ENCODE assay signal across 15 cellular contexts in the genomic region with DNA sequence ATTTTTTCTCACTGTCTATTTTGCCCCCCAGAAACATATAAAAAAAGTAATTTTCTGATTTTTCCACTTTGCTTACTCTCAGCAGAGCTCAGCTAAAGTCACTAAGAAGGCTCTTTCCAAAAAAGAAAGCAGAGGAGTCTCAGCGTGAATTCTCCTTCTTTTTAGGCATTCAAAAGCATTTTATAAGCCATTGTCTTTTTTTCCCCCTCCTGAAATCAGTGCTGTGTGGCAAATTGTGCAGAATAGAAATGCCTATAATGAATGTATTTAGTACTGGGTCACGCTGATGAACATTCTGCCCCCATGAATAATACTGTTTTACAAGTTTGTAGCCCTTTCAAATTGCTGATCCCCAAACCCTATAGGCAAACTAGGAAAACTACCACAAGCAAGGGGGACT. TPM values are rescaled to one million over a fixed set of nuclear protein-coding genes. Genes with fewer than 3 reads are reported as not detected.
A peak's percentile ranks its signal among the peaks of the same experiment; 100 is the strongest.
DNase-seq lines count a peak whose midpoint lies in the region; TF ChIP-seq lines count a peak whose summit lies in the region.
"Had no signal": no experiment of that assay in that cellular context is flagged by ENCODE, and none has a peak within 500 bp of the region (broad histone marks: within the 10 kb centered on the region; RNA-seq: fewer than 3 reads in every experiment).

No MANE protein-coding gene starts in this region.

- H3K27ac Mint-ChIP-seq in HFFc6, result peak overlapping the region; percentile 76
- H3K27ac Mint-ChIP-seq: stimulated activated naive CD8-positive, alpha-beta T cell treated with anti-CD3 and anti-CD28 coated beads, Interleukin-15, Interleukin-2, amounts not matched to agents 100 ng/mL and 50 ng/mL, for 24 hours had no signal

- no peak overlapping the region for H3K4me3 Mint-ChIP-seq in HFFc6
- H3K4me3 Mint-ChIP-seq: stimulated activated naive CD8-positive, alpha-beta T cell treated with anti-CD3 and anti-CD28 coated beads, Interleukin-15, Interleukin-2, amounts not matched to agents 100 ng/mL and 50 ng/mL, for 24 hours had no signal

- TF ChIP-seq CTCF in HFFc6 (IDR thresholded peaks at IDR 0.05), result 0 out of 2 replicates have a peak, but pooled peaks have one; percentile 11
- no peak for TF ChIP-seq CTCF in choroid plexus epithelial cell (conservative IDR thresholded peaks at IDR 0.05; ENCODE audit: low read depth, low read length)
- no peak for TF ChIP-seq CTCF in testis (IDR thresholded peaks at IDR 0.05)
- no peak for TF ChIP-seq CTCF in brain microvascular endothelial cell (IDR thresholded peaks at IDR 0.05; ENCODE audit: low read depth, low read length, missing control alignments)

- H3K9me3 Mint-ChIP-seq in HFFc6, result no peaks in the 10 kb centered on the region
- H3K9me3 Mint-ChIP-seq: stimulated activated naive CD8-positive, alpha-beta T cell treated with anti-CD3 and anti-CD28 coated beads, Interleukin-15, Interleukin-2, amounts not matched to agents 100 ng/mL and 50 ng/mL, for 24 hours had no signal

- peaks cover 28% of the 10 kb centered on the region for H3K4me1 Mint-ChIP-seq in HFFc6 (ENCODE audit: low read depth)

- no peaks in the 10 kb centered on the region for H3K36me3 ChIP-seq in mucosa of rectum (ENCODE audit: control insufficient read depth in 2 of 2, insufficient read depth in 2 of 2, low read length in 2 of 2)
- H3K36me3 ChIP-seq in testis (ENCODE audit: low read depth, missing control alignments), result no peaks in the 10 kb centered on the region
- H3K36me3 ChIP-seq in brain microvascular endothelial cell (replicated peaks), result no peaks in the 10 kb centered on the region

- H3K27me3 Mint-ChIP-seq in HFFc6 (ENCODE audit: insufficient read depth), result no peaks in the 10 kb centered on the region
- H3K27me3 Mint-ChIP-seq: stimulated activated naive CD8-positive, alpha-beta T cell treated with anti-CD3 and anti-CD28 coated beads, Interleukin-15, Interleukin-2, amounts not matched to agents 100 ng/mL and 50 ng/mL, for 24 hours had no signal

- in situ Hi-C loops in brain microvascular endothelial cell (cut with HindIII; ENCODE audit: low pct_ligation_motif_present, low sequenced_read_pairs), result no loop called here

- H3K36me3 Mint-ChIP-seq in HFFc6 (ENCODE audit: low read depth), result no peaks in the 10 kb centered on the region; the same call in none of the 2 replicates

- H3K27me3 ChIP-seq in mucosa of rectum (ENCODE audit: control insufficient read depth in 2 of 2, insufficient read depth in 2 of 2, low read length in 2 of 2), result no peaks in the 10 kb centered on the region
- H3K27me3 ChIP-seq in testis, result no peaks in the 10 kb centered on the region
- H3K27me3 ChIP-seq in brain microvascular endothelial cell (replicated peaks), result no peaks in the 10 kb centered on the region
- H3K27me3 ChIP-seq: SJSA1 had no signal

- no peak overlapping the region for H3K9ac ChIP-seq in mucosa of rectum (ENCODE audit: low read depth in 1 of 2, low read length in 2 of 2)

- peak overlapping the region; percentile 38 to 44 for H3K27ac ChIP-seq in mucosa of rectum (ENCODE audit: low read depth in 2 of 2, low read length in 2 of 2)
- H3K27ac ChIP-seq in testis, result peak overlapping the region; percentile 74 to 89
- H3K27ac ChIP-seq in brain microvascular endothelial cell, result no peak overlapping the region

- TF ChIP-seq POLR2A in testis (IDR thresholded peaks at IDR 0.05), result no peak

- 50 to 57% methylated on average over 2 of the region's 2 CpGs for WGBS in testis, 2 donors

- DNase-seq in HFFc6, result no peak
- DNase-seq in choroid plexus epithelial cell (ENCODE audit: low read depth), result no peak
- no peak for DNase-seq in testis
- no peak for DNase-seq in SIG-M5 (lab: John Stamatoyannopoulos, UW)
- DNase-seq in GM03348 (ENCODE audit: low spot score), result no peak
- no peak for DNase-seq in brain microvascular endothelial cell
- no peak for DNase-seq in NCI-H187 treated with DMSO at 0.1 percent for 48 hours (lab: John Stamatoyannopoulos, UW)
- DNase-seq: activated CD8-positive, alpha-beta memory T cell treated with anti-CD3 and anti-CD28 coated beads, Interleukin-2, amount 50 U/mL, for 48 hours; COR-L47; dermis blood vessel endothelial cell; NCI-H2029 had no signal

- H3K4me3 ChIP-seq in choroid plexus epithelial cell (ENCODE audit: low read depth, low read length) (peak overlapping the region; percentile 18), mucosa of rectum (ENCODE audit: low read length in 2 of 2) (peak overlapping the region in 1 of 2 donors; percentile 32), testis (no peak overlapping the region), brain microvascular endothelial cell (ENCODE audit: low read depth, low read length) (no peak overlapping the region)
- H3K4me3 ChIP-seq: lung had no signal

- H3K9me3 ChIP-seq in mucosa of rectum (ENCODE audit: control insufficient read depth in 2 of 2, low read length in 2 of 2) (no peaks in the 10 kb centered on the region), testis (no peaks in the 10 kb centered on the region)
- H3K9me3 ChIP-seq: SJSA1 had no signal

- intact Hi-C loops in testis (cut with DNase I; ENCODE audit: low total_unique reads), result no loop called here

- H3K4me1 ChIP-seq in mucosa of rectum (ENCODE audit: control insufficient read depth in 2 of 2, insufficient read depth in 2 of 2, low read length in 2 of 2) (no peaks in the 10 kb centered on the region), testis (no peaks in the 10 kb centered on the region)

RNA-seq across cellular contexts. Expression of a gene that starts 1.6 kb away (rescaled TPM):
- 10 to 100 TPM; 41.6 to 57.6 (median 53.9) TPM for total RNA-seq in HFFc6 (2021; fragmentation: NEBNext Ultra II Directional; extraction: Animal tissue kit (Norgen Biotek cat#: 25700))
- total RNA-seq in testis, result 10 to 100 TPM; 15.3 to 23.3 TPM
- polyA plus RNA-seq in testis (ENCODE audit: insufficient read depth, low read depth, low replicate concordance), result 12.3 TPM
